In the genomic region with DNA sequence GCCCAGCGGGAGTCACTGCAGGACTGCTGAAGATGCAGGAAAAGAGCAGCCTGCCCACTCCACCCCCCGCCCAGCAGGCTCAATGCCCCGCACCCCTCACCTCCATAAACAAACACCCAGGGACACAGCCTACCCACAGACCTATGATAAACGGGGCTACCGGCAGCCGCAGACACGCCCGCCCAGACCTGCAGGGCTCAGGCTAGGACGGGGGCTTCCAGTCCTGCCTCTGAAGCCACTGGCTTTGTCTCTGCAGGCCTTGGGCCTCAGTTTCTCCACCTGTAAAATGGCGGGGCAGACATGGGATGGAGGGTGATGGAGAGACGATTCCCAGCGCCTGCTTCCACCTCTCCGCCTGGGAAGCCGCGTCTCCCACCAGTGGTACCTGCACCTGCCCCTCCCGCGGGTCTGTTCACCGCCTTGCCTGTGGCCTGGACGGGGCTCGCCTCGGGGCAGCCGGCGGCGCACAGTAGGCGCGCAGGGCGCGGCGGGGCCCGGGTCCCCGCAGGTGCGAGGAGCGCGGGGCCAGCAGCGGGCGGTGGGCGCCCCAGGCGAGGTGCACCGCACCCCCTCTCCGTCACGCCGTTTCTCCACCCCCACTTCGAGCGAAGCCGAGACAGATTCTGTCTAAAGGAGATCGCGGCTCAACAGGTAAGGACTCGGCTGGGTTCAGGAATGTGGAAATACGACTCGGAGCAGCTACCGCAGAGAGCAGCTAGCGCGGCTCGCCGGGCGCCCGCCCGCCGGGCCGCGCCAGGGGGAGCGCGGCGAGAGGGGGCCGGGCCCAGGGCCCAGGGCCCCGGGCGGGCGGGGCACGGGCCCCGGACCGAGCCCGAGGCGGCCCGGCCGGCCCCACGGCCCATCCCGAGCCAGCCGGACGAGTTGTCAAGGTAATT, we compare ENCODE assay signal across 13 cellular contexts. TPM values are rescaled to one million over a fixed set of nuclear protein-coding genes. Genes with fewer than 3 reads are reported as not detected.
DNase-seq lines count a peak whose midpoint lies in the region; ATAC-seq and TF ChIP-seq lines count a peak whose summit lies in the region.
"Had no signal": no experiment of that assay in that cellular context is flagged by ENCODE, and none has a peak within 500 bp of the region (broad histone marks: within the 10 kb centered on the region; RNA-seq: fewer than 3 reads in every experiment).

No MANE protein-coding gene starts in this region.

- peak overlapping the region; percentile 98 for H3K4me2 ChIP-seq in PC-9
- H3K4me2 ChIP-seq in trophoblast cell (ENCODE audit: low read length): peak overlapping the region; percentile 88

- H4K20me1 ChIP-seq in PC-9 (ENCODE audit: insufficient read depth): peaks cover 43% of the 10 kb centered on the region

- BruUV-seq in PC-9 (replicated peaks; lab: Mats Ljungman, UMichigan): TSS peak; percentile 29

- no peaks in the 10 kb centered on the region for H3K9me3 ChIP-seq in PC-9 (ENCODE audit: insufficient read depth, low read depth)
- H3K9me3 ChIP-seq in trophoblast cell (ENCODE audit: insufficient read depth, low read depth, low read length): peaks cover 24% of the 10 kb centered on the region

- H2BK12ac ChIP-seq in trophoblast cell (ENCODE audit: low read length): no peak overlapping the region

- peaks cover 58% of the 10 kb centered on the region for H3F3A ChIP-seq in PC-9 (ENCODE audit: insufficient read depth, low read depth)

- H3K27ac ChIP-seq in PC-9 (no peak overlapping the region), trophoblast cell (ENCODE audit: low read depth, low read length) (no peak overlapping the region)

- no peak for TF ChIP-seq CTCF in PC-9 (conservative IDR thresholded peaks at IDR 0.05)

- peaks cover 60% of the 10 kb centered on the region for H3K79me2 ChIP-seq in PC-9 (ENCODE audit: low read depth)
- no peaks in the 10 kb centered on the region for H3K79me2 ChIP-seq in trophoblast cell (ENCODE audit: control insufficient read depth, insufficient read depth, low read length, poor library complexity)

- no peak overlapping the region for H3K9ac ChIP-seq in trophoblast cell (ENCODE audit: low read length)

- peak overlapping the region; percentile 7 for H4K91ac ChIP-seq in trophoblast cell (ENCODE audit: low read depth, low read length)

- no peak overlapping the region for H4K8ac ChIP-seq in trophoblast cell (ENCODE audit: low read depth, low read length)

- no peaks in the 10 kb centered on the region for H3K36me3 ChIP-seq in PC-9 (ENCODE audit: low read depth)
- H3K36me3 ChIP-seq in trophoblast cell (ENCODE audit: control insufficient read depth in 1 of 2, insufficient read depth in 2 of 2, low read length in 2 of 2): no peaks in the 10 kb centered on the region

- no peak overlapping the region for H4K12ac ChIP-seq in trophoblast cell (ENCODE audit: low read depth, low read length)

- H3K14ac ChIP-seq in trophoblast cell (ENCODE audit: low read length): no peak overlapping the region

- POLR2A ChIA-PET in PC-9 (lab: Charles Lee; ENCODE audit: unreplicated experiment): interaction anchor here (0.6 kb wide), 1 partner anchor 337 kb away, joined by 3 read pairs; no protein-coding TSS in a partner anchor

- peaks cover 41% of the 10 kb centered on the region for H3K4me1 ChIP-seq in PC-9 (replicated peaks; ENCODE audit: insufficient read depth)
- peaks cover 34 to 46% of the 10 kb centered on the region in 2 experiments for H3K4me1 ChIP-seq in trophoblast cell (ENCODE audit: control insufficient read depth in 1 of 2, insufficient read depth in 2 of 2, low read length in 2 of 2)

- ATAC-seq in esophagus mucosa: peak; percentile 33
- ATAC-seq in HG02970 (IDR thresholded peaks at IDR 0.05; ENCODE audit: low FRiP score, unreplicated experiment): no peak
- ATAC-seq: sciatic nerve had no signal

- H3K9me2 ChIP-seq in PC-9 (ENCODE audit: insufficient read depth): no peaks in the 10 kb centered on the region

- H3K27me3 ChIP-seq in PC-9 (ENCODE audit: insufficient read depth, low read depth): no peaks in the 10 kb centered on the region
- peaks cover 52% of the 10 kb centered on the region for H3K27me3 ChIP-seq in trophoblast cell (ENCODE audit: insufficient read depth, low read length)

- no peak overlapping the region for H2BK120ac ChIP-seq in trophoblast cell (ENCODE audit: insufficient read depth, low read length, poor library complexity)

- intact Hi-C loops in PC-9 (cut with micrococcal nuclease; ENCODE audit: unreplicated experiment): no loop called here

- no peak overlapping the region for H2BK5ac ChIP-seq in trophoblast cell (ENCODE audit: low read depth, low read length, poor library complexity)

- H2AFZ ChIP-seq in PC-9 (no peak overlapping the region), trophoblast cell (ENCODE audit: insufficient read depth, low read length, poor library complexity) (no peak overlapping the region)

- H3K4me3 ChIP-seq in PC-9 (peak overlapping the region; percentile 99), trophoblast cell (ENCODE audit: low read depth, low read length) (peak overlapping the region; percentile 68)

- peaks cover 10% of the 10 kb centered on the region for H3K79me1 ChIP-seq in trophoblast cell (ENCODE audit: low read length)

- no peak overlapping the region for H3K4ac ChIP-seq in trophoblast cell (ENCODE audit: low read depth, low read length)

- no CpG with 5 or more reads among the region's 79 CpGs for WGBS in trophoblast cell (ENCODE audit: extremely low coverage, insufficient coverage, insufficient read length)

- CTCF ChIA-PET in PC-9 (lab: Charles Lee): no interaction called here

- H3K18ac ChIP-seq in trophoblast cell (ENCODE audit: low read length): peak overlapping the region; percentile 6

- no peak overlapping the region for H2AK5ac ChIP-seq in trophoblast cell (ENCODE audit: low read length)

- H3K23ac ChIP-seq in trophoblast cell (ENCODE audit: low read length): no peak overlapping the region

- DNase-seq in DMS79 treated with DMSO at 0.1 percent for 48 hours (lab: John Stamatoyannopoulos, UW): peak; percentile 25
- no peak for DNase-seq in DMS79 (lab: John Stamatoyannopoulos, UW)
- DNase-seq in PC-9: peak in 1 of 2 experiments; percentile 68
- peak; percentile 51 to 80 for DNase-seq in trophoblast cell
- no peak for DNase-seq in COLO829 (ENCODE audit: low spot score)
- DNase-seq in NCI-H2107 (lab: John Stamatoyannopoulos, UW): no peak
- DNase-seq: kidney; NK-92 treated with Interleukin-12 subunit alpha and Interleukin-12 subunit beta, amount 100 ng/mL, for 24 hours had no signal

RNA-seq across cellular contexts. Expression of a gene that starts 1.4 kb away (rescaled TPM):
- total RNA-seq in PC-9 (2021): 66.9 and 75.5 TPM in 2 replicates
- total RNA-seq in esophagus mucosa: 8.4 TPM
- 5.9 and 6.1 TPM in 2 replicates for polyA plus RNA-seq in trophoblast cell (2013)
- total RNA-seq: A673; activated T-helper 2 cell treated with anti-CD3 and anti-CD28 coated beads, Interferon-gamma antibody, Interleukin-2, Interleukin-4, amounts not matched to agents 10 μg/mL and 5 μg/mL and 100 μg/mL, durations not matched to agents 14 hours and 24 hours and 36 hours; sciatic nerve had no signal

Comparison
In these comparisons a context has a peak if more than half of its experiments do, and no peak if none do; other contexts are left out.
1. DNase-seq: peak in DMS79 treated with DMSO at 0.1 percent for 48 hours (single experiment) and trophoblast cell (2 of 2); none in DMS79 (single experiment), COLO829 (single experiment) and NCI-H2107 (single experiment).